Comparison of ENCODE assay signal across 15 cellular contexts in the genomic region with DNA sequence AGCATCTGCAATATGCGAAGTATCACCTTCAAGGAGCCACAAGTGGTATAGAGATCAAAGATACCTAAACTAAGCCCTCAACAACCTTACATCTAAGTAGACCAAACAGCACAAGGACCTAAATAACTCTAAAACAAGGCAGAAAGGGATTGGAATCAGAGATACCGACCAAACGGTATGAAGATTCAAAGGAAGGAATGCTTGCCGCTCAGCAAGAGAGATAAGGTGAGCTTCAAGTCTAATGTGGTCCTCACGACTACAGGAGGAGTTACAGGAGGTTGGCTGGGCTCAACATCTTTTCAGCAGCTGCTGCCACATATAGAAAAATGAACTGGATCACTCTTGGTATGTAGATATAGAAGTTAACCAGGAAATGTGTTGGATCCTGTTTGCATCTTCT. TPM values are rescaled to one million over a fixed set of nuclear protein-coding genes. Genes with fewer than 3 reads are reported as not detected.
DNase-seq lines count a peak whose midpoint lies in the region; ATAC-seq and TF ChIP-seq lines count a peak whose summit lies in the region.
"Had no signal": no experiment of that assay in that cellular context is flagged by ENCODE, and none has a peak within 500 bp of the region (broad histone marks: within the 10 kb centered on the region; RNA-seq: fewer than 3 reads in every experiment).

No MANE protein-coding gene starts in this region.

- H3K4ac ChIP-seq in mesendoderm (ENCODE audit: low read depth, low read length): no peak overlapping the region

- peaks cover 15 to 89% (median 49%) of the 10 kb centered on the region in 12 donors for H3K4me1 ChIP-seq in heart left ventricle
- peaks cover 24 to 58% (median 50%) of the 10 kb centered on the region in 10 experiments for H3K4me1 ChIP-seq in BLaER1 treated with 17β-estradiol and CSF1 and Interleukin-3, amounts not matched to agents 10 nM and 100 nM
- peaks cover 89% of the 10 kb centered on the region for H3K4me1 ChIP-seq in Panc1 (ENCODE audit: control insufficient read depth, insufficient read depth, low read length)
- no peaks in the 10 kb centered on the region for H3K4me1 ChIP-seq in mesendoderm (ENCODE audit: control insufficient read depth, low read depth, low read length)

- H3K79me2 ChIP-seq in mesendoderm (ENCODE audit: control insufficient read depth, insufficient read depth, low read length): no peaks in the 10 kb centered on the region

- in situ Hi-C loops in Panc1 (cut with HindIII; ENCODE audit: low pct_unique_long_range_greater_than_20kb, low sequenced_read_pairs): no loop called here

- H3K18ac ChIP-seq in mesendoderm (ENCODE audit: low read length): no peak overlapping the region

- no TSS peak for BruUV-seq in Panc1 (replicated peaks; lab: Mats Ljungman, UMichigan)

- H2BK120ac ChIP-seq in mesendoderm (ENCODE audit: low read depth, low read length): no peak overlapping the region

- intact Hi-C loops in heart left ventricle (cut with DNase I) (no loop called here), left ventricle myocardium superior (cut with micrococcal nuclease) (no loop called here), Panc1 (cut with micrococcal nuclease; ENCODE audit: unreplicated experiment) (no loop called here)

- no peaks in the 10 kb centered on the region for H3K9me3 ChIP-seq in heart left ventricle
- H3K9me3 ChIP-seq in BLaER1 treated with 17β-estradiol and CSF1 and Interleukin-3, amounts not matched to agents 10 nM and 100 nM (replicated peaks in 1 of 11): no peaks in the 10 kb centered on the region
- no peaks in the 10 kb centered on the region for H3K9me3 ChIP-seq in Panc1 (ENCODE audit: control insufficient read depth, insufficient read depth, low read depth, low read length)
- H3K9me3 ChIP-seq: HAP-1 had no signal

- CTCF ChIA-PET in Panc1 (lab: Charles Lee): no interaction called here

- POLR2A ChIA-PET in Panc1 (lab: Charles Lee): interaction anchor here (0.6 to 2.7 kb wide), 2 partner anchors 9 to 14 kb away, joined by 17 to 19 read pairs; no protein-coding TSS in a partner anchor

- H3K4me3 ChIP-seq in heart left ventricle (no peak overlapping the region), Panc1 (ENCODE audit: low read depth in 2 of 2, low read length in 2 of 2) (no peak overlapping the region), mesendoderm (ENCODE audit: low read length) (no peak overlapping the region)
- peak overlapping the region in 1 of 10 experiments; percentile 7; a peak in 1 of 20 replicates for H3K4me3 ChIP-seq in BLaER1 treated with 17β-estradiol and CSF1 and Interleukin-3, amounts not matched to agents 10 nM and 100 nM
- H3K4me3 ChIP-seq: GM12878, HAP-1 had no signal

- WGBS in heart left ventricle, 4 donors: 48 to 62% (median 56%) methylated on average over 5 of the region's 5 CpGs
- WGBS in mesendoderm (ENCODE audit: extremely low coverage, insufficient coverage, low lambda C conversion rate): no CpG with 5 or more reads among the region's 5 CpGs

- no peak overlapping the region for H2BK15ac ChIP-seq in mesendoderm (replicated peaks; ENCODE audit: low read depth)

- H3K23ac ChIP-seq in mesendoderm (ENCODE audit: low read length): no peak overlapping the region

- ATAC-seq in heart left ventricle (no peak), left ventricle myocardium superior (no peak), Panc1 (no peak)
- ATAC-seq: GM12878 had no signal

- peak overlapping the region; percentile 30 to 85 (median 59) for H3K4me2 ChIP-seq in BLaER1 treated with 17β-estradiol and CSF1 and Interleukin-3, amounts not matched to agents 10 nM and 100 nM
- no peak overlapping the region for H3K4me2 ChIP-seq in mesendoderm (ENCODE audit: low read length)

- H3K27me3 ChIP-seq in heart left ventricle (no peaks in the 10 kb centered on the region), Panc1 (ENCODE audit: control insufficient read depth, insufficient read depth, low read length) (no peaks in the 10 kb centered on the region), mesendoderm (ENCODE audit: insufficient read depth, low read length, poor library complexity) (no peaks in the 10 kb centered on the region)
- H3K27me3 ChIP-seq in BLaER1 treated with 17β-estradiol and CSF1 and Interleukin-3, amounts not matched to agents 10 nM and 100 nM: no peaks in the 10 kb centered on the region

- no peak overlapping the region for H2AK5ac ChIP-seq in mesendoderm (ENCODE audit: low read length)

- no peaks in the 10 kb centered on the region for H3K79me1 ChIP-seq in mesendoderm (ENCODE audit: low read length)

- DNase-seq in heart left ventricle (no peak), left ventricle myocardium superior (no peak), Panc1 (ENCODE audit: low read depth, low spot score) (no peak), mesendoderm (peak; percentile 52), NCI-H1436 (lab: John Stamatoyannopoulos, UW) (no peak)
- DNase-seq in stimulated activated CD4-positive, alpha-beta T cell treated with anti-CD3 and anti-CD28 coated beads, Interleukin-4, amount 100 ng/mL, for 1 hour: no peak
- DNase-seq: 8988T; AML-193; C1 segment of cervical spinal cord; CD4-positive, alpha-beta T cell; DMS79 had no signal

- no peak overlapping the region for H3K56ac ChIP-seq in mesendoderm (ENCODE audit: low read length)

- TF ChIP-seq POLR2A in heart left ventricle (IDR thresholded peaks at IDR 0.05): no peak

- H4K8ac ChIP-seq in mesendoderm (ENCODE audit: low read depth, low read length): no peak overlapping the region

- peak overlapping the region in 7 of 12 donors; percentile 64 to 93 (median 78) for H3K27ac ChIP-seq in heart left ventricle
- H3K27ac ChIP-seq in BLaER1 treated with 17β-estradiol and CSF1 and Interleukin-3, amounts not matched to agents 10 nM and 100 nM: peak overlapping the region in 5 of 11 experiments; percentile 3 to 41 (median 15); a peak in 3 of 22 replicates
- peak overlapping the region; percentile 100 for H3K27ac ChIP-seq in Panc1 (ENCODE audit: low read length)
- no peak overlapping the region for H3K27ac ChIP-seq in mesendoderm (ENCODE audit: low read depth, low read length)
- H3K27ac ChIP-seq: HL-60 had no signal

- no peaks in the 10 kb centered on the region for H4K20me1 ChIP-seq in BLaER1 treated with 17β-estradiol and CSF1 and Interleukin-3, amounts not matched to agents 10 nM and 100 nM

- TF ChIP-seq CTCF in heart left ventricle (IDR thresholded peaks at IDR 0.05): no peak
- no peak for TF ChIP-seq CTCF in Panc1 (IDR thresholded peaks at IDR 0.05)

- no peak overlapping the region for H2BK5ac ChIP-seq in mesendoderm (ENCODE audit: low read length)

- H3K36me3 ChIP-seq in heart left ventricle: peaks cover 0 to 3% (median 0%) of the 10 kb centered on the region in 9 donors
- H3K36me3 ChIP-seq in BLaER1 treated with 17β-estradiol and CSF1 and Interleukin-3, amounts not matched to agents 10 nM and 100 nM: no peaks in the 10 kb centered on the region
- no peaks in the 10 kb centered on the region for H3K36me3 ChIP-seq in Panc1 (ENCODE audit: control insufficient read depth, insufficient read depth, low read length)
- H3K36me3 ChIP-seq in mesendoderm (ENCODE audit: control insufficient read depth, insufficient read depth, low read length): no peaks in the 10 kb centered on the region
- H3K36me3 ChIP-seq: HAP-1 had no signal

- no peak overlapping the region for H3K9ac ChIP-seq in BLaER1 treated with 17β-estradiol and CSF1 and Interleukin-3, amounts not matched to agents 10 nM and 100 nM
- H3K9ac ChIP-seq in mesendoderm (ENCODE audit: low read length): no peak overlapping the region

- H4K5ac ChIP-seq in mesendoderm (ENCODE audit: low read length): no peak overlapping the region

RNA-seq across cellular contexts. Expression of a gene that starts 11.6 kb away (rescaled TPM):
- total RNA-seq in heart left ventricle (100 to 1,000 TPM; 491 to 713 (median 575) TPM), left ventricle myocardium superior (808 TPM), Panc1 (2021; ENCODE audit: unreplicated experiment) (274 TPM)
- polyA plus RNA-seq in heart left ventricle: 100 to 1,000 TPM; 242 to 276 TPM
- 97.4 TPM for polyA plus RNA-seq in Panc1 (2012; ENCODE audit: insufficient read length)
- polyA plus RNA-seq in mesendoderm (2013, experiment 1 of 2): 49.1 TPM
- polyA plus RNA-seq in mesendoderm (2013, experiment 2 of 2): 50.3 TPM
